Comparison of ENCODE assay signal across 8 cellular contexts in genomic region chr12:15882055-15882971, GRCh38. TPM values are rescaled to one million over a fixed set of nuclear protein-coding genes. Genes with fewer than 3 reads are reported as not detected.
DNase-seq lines count a peak whose midpoint lies in the region; ATAC-seq and TF ChIP-seq lines count a peak whose summit lies in the region.

A gene with protein sequence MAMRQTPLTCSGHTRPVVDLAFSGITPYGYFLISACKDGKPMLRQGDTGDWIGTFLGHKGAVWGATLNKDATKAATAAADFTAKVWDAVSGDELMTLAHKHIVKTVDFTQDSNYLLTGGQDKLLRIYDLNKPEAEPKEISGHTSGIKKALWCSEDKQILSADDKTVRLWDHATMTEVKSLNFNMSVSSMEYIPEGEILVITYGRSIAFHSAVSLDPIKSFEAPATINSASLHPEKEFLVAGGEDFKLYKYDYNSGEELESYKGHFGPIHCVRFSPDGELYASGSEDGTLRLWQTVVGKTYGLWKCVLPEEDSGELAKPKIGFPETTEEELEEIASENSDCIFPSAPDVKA (plus strand): TSS chr12:15882387. CDS start chr12:15882708, 321 bp downstream.

- peak within 1 kb of the TSS; percentile 48 for H2AFZ ChIP-seq in OCI-LY3 (ENCODE audit: low read depth, low read length)

- peaks cover 32% of the 10 kb centered on the region; the same call in 1 of the 2 replicates for H4K20me1 ChIP-seq in OCI-LY3 (ENCODE audit: insufficient read depth, low read length)

- no peaks in the 10 kb centered on the region for H3K27me3 ChIP-seq in OCI-LY3 (ENCODE audit: low read depth, low read length)

- peaks cover 22% of the 10 kb centered on the region for H3K36me3 ChIP-seq in OCI-LY3 (replicated peaks; ENCODE audit: low read depth, low read length)

- H3K4me1 Mint-ChIP-seq in endothelial cell (ENCODE audit: unreplicated experiment), result peaks cover 21% of the 10 kb centered on the region

- peaks cover 7% of the 10 kb centered on the region for H3K36me3 Mint-ChIP-seq in endothelial cell (ENCODE audit: low read depth, unreplicated experiment)

- H3K27ac ChIP-seq in OCI-LY3 (ENCODE audit: low read length), result peak within 1 kb of the TSS; percentile 84

- H3K4me2 ChIP-seq in OCI-LY3 (ENCODE audit: low read length), result peak within 1 kb of the TSS; percentile 86

- peak within 1 kb of the TSS; percentile 87 for H3K9ac ChIP-seq in OCI-LY3 (ENCODE audit: low read length)

- no peaks in the 10 kb centered on the region for H3K9me3 ChIP-seq in OCI-LY3 (ENCODE audit: insufficient read depth, low read length)

- peaks cover 6% of the 10 kb centered on the region for H3K27me3 Mint-ChIP-seq in endothelial cell (ENCODE audit: unreplicated experiment)

- TF ChIP-seq CTCF in OCI-LY3 (IDR thresholded peaks at IDR 0.05; ENCODE audit: low read depth, low read length), result no peak
- no peak for TF ChIP-seq CTCF in endothelial cell (IDR thresholded peaks at IDR 0.05; ENCODE audit: unreplicated experiment)

- H3K4me3 ChIP-seq in OCI-LY3 (ENCODE audit: low read length), result peak within 1 kb of the TSS; percentile 97

- H3K4me1 ChIP-seq in OCI-LY3 (ENCODE audit: low read length), result peaks cover 10% of the 10 kb centered on the region

- H3K4me3 Mint-ChIP-seq in endothelial cell (ENCODE audit: unreplicated experiment), result peak within 1 kb of the TSS; percentile 97

- peak within 1 kb of the TSS; percentile 98 for H3K27ac Mint-ChIP-seq in endothelial cell (ENCODE audit: unreplicated experiment)

- DNase-seq in D341Med (ENCODE audit: low spot score) (peak; percentile 95), HuH-7 (ENCODE audit: low spot score) (peak; percentile 70), endothelial cell (ENCODE audit: low spot score) (peak; percentile 92), midbrain (lab: John Stamatoyannopoulos, UW) (peak; percentile 99)
- peak; percentile 97 for DNase-seq in activated CD8-positive, alpha-beta memory T cell treated with anti-CD3 and anti-CD28 coated beads, Interleukin-2, amount 50 U/mL, for 48 hours
- peak; percentile 90 to 94 for DNase-seq in stimulated activated CD8-positive, alpha-beta memory T cell treated with anti-CD3 and anti-CD28 coated beads, Interleukin-2, amount 100 ng/mL, for 1 hour (ENCODE audit: low read depth in 2 of 2)

- ATAC-seq in GM21515 (IDR thresholded peaks at IDR 0.05; ENCODE audit: unreplicated experiment), result peak; percentile 97

- H3K9me3 Mint-ChIP-seq in endothelial cell (ENCODE audit: unreplicated experiment), result no peaks in the 10 kb centered on the region

- H3K79me2 ChIP-seq in OCI-LY3 (ENCODE audit: low read length), result peaks cover 52% of the 10 kb centered on the region

RNA-seq across cellular contexts. Expression of the gene that starts here (rescaled TPM):
- 138 TPM for total RNA-seq in endothelial cell (ENCODE audit: unreplicated experiment)

Comparison
In these comparisons a context has a peak if more than half of its experiments do, and no peak if none do; other contexts are left out.
1. Peak in every context shown above with its lines: DNase-seq, ATAC-seq, H3K4me3 ChIP-seq and H3K27ac ChIP-seq.